Comparison of ENCODE assay signal across 8 cellular contexts in the genomic region with DNA sequence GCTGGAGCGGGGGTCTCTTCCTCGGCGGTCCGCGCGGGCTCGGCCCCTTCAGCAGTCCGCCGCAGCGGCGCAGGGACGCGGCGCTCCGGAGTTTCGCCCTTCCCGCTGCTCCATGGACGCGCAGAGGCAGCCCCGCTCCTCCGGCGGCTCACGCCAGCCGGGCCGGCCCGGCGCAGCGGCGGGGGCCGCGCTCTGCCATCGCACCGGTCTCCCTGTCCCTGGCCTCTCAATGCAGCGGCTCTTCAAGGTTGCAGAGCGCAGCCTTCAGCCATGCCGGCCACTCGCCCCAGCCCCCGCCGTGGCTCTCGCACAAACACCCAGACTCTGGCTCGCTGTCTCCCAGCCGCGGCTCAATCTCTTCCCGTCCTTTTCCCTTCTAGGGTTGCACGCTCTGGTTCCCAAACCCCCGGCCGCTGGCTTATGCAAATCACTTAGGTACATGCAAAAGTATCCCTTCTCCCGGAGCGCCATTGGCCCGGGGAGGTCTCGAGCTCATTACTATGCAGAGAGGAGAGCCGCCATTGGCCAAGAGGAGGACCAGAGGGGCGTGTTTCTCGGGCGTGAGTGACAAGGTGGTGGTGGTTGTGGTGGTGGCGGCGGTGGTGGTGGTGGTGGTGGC. TPM values are rescaled to one million over a fixed set of nuclear protein-coding genes. Genes with fewer than 3 reads are reported as not detected.
A peak's percentile ranks its signal among the peaks of the same experiment; 100 is the strongest.
DNase-seq lines count a peak whose midpoint lies in the region; ATAC-seq and TF ChIP-seq lines count a peak whose summit lies in the region.

A gene with protein sequence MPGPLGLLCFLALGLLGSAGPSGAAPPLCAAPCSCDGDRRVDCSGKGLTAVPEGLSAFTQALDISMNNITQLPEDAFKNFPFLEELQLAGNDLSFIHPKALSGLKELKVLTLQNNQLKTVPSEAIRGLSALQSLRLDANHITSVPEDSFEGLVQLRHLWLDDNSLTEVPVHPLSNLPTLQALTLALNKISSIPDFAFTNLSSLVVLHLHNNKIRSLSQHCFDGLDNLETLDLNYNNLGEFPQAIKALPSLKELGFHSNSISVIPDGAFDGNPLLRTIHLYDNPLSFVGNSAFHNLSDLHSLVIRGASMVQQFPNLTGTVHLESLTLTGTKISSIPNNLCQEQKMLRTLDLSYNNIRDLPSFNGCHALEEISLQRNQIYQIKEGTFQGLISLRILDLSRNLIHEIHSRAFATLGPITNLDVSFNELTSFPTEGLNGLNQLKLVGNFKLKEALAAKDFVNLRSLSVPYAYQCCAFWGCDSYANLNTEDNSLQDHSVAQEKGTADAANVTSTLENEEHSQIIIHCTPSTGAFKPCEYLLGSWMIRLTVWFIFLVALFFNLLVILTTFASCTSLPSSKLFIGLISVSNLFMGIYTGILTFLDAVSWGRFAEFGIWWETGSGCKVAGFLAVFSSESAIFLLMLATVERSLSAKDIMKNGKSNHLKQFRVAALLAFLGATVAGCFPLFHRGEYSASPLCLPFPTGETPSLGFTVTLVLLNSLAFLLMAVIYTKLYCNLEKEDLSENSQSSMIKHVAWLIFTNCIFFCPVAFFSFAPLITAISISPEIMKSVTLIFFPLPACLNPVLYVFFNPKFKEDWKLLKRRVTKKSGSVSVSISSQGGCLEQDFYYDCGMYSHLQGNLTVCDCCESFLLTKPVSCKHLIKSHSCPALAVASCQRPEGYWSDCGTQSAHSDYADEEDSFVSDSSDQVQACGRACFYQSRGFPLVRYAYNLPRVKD (minus strand): TSS at position 393 of the 619 bp plus-strand sequence. CDS start 488 bp downstream, outside the sequence.

- H3K27ac ChIP-seq in dorsolateral prefrontal cortex: peak within 1 kb of the TSS in 58 of 59 donors; percentile 9 to 93 (median 82)
- peak within 1 kb of the TSS; percentile 87 to 92 for H3K27ac ChIP-seq in liver (ENCODE audit: low read depth in 1 of 2, low read length in 2 of 2)

- no peak within 1 kb of the TSS for H3K27ac Mint-ChIP-seq in activated CD4-positive, alpha-beta memory T cell treated with anti-CD3 and anti-CD28 coated beads for 36 hours

- no peaks in the 10 kb centered on the region for H3K9me3 Mint-ChIP-seq in activated CD4-positive, alpha-beta memory T cell treated with anti-CD3 and anti-CD28 coated beads for 36 hours

- WGBS in liver: under 1% methylated on average over 57 of the region's 57 CpGs

- TF ChIP-seq CTCF in AG10803 (conservative IDR thresholded peaks at IDR 0.05; ENCODE audit: low read length): no peak
- peak in 1 of 56 donors; percentile 5 for TF ChIP-seq CTCF in dorsolateral prefrontal cortex (IDR thresholded peaks at IDR 0.05 in 54 of 56, conservative IDR thresholded peaks at IDR 0.05 in 2 of 56; ENCODE audit: low read depth in 1 of 56, partially characterized antibody in 56 of 56)
- no peak for TF ChIP-seq CTCF in liver (IDR thresholded peaks at IDR 0.05; ENCODE audit: low read depth, low read length, missing input control)

- H3K36me3 ChIP-seq in liver (ENCODE audit: control insufficient read depth in 4 of 4, insufficient read depth in 3 of 4, low read depth in 1 of 4, low read length in 3 of 4): no peaks in the 10 kb centered on the region

- peaks cover 16% of the 10 kb centered on the region for H3K4me1 Mint-ChIP-seq in activated CD4-positive, alpha-beta memory T cell treated with anti-CD3 and anti-CD28 coated beads for 36 hours (ENCODE audit: low read depth)

- POLR2A ChIA-PET in activated CD4-positive, alpha-beta memory T cell treated with anti-CD3 and anti-CD28 coated beads for 36 hours (lab: Charles Lee): interaction anchor here (0.6 kb wide), 1 partner anchor 35 kb away, joined by 3 read pairs; no protein-coding TSS in a partner anchor

- DNase-seq in AG10803 (ENCODE audit: low read depth) (peak; percentile 89), NCI-H748 (lab: John Stamatoyannopoulos, UW; ENCODE audit: unreplicated experiment) (peak; percentile 100), dorsolateral prefrontal cortex (peak; percentile 64 to 95 (median 93))
- DNase-seq in activated CD4-positive, alpha-beta memory T cell treated with anti-CD3 and anti-CD28 coated beads for 36 hours: peak; percentile 79
- DNase-seq in stimulated activated CD4-positive, alpha-beta T cell treated with anti-CD3 and anti-CD28 coated beads, Interleukin-2, amount 100 ng/mL, for 48 hours: peak; percentile 50 to 53

- intact Hi-C loops in activated CD4-positive, alpha-beta memory T cell treated with anti-CD3 and anti-CD28 coated beads for 36 hours (cut with micrococcal nuclease): loop anchor here (1.0 kb wide), 2 partner anchors 34 to 109 kb away; a partner anchor contains a TSS
- intact Hi-C loops in dorsolateral prefrontal cortex (cut with DNase I): loop anchor here (5.0 to 10.0 kb wide), 2 partner anchors 108 to 110 kb away; a partner anchor contains a TSS

- H3K36me3 Mint-ChIP-seq in activated CD4-positive, alpha-beta memory T cell treated with anti-CD3 and anti-CD28 coated beads for 36 hours: no peaks in the 10 kb centered on the region

- H3K4me3 ChIP-seq in AG10803 (ENCODE audit: low read length) (peak within 1 kb of the TSS; percentile 76), dorsolateral prefrontal cortex (peak within 1 kb of the TSS; percentile 62 to 94 (median 80)), liver (ENCODE audit: low read depth in 1 of 3, low read length in 3 of 3) (peak within 1 kb of the TSS; percentile 72 to 96 (median 81))

- no peaks in the 10 kb centered on the region for H3K9me3 ChIP-seq in liver (ENCODE audit: control insufficient read depth in 4 of 4, low read length in 3 of 4)

- H3K27me3 Mint-ChIP-seq in activated CD4-positive, alpha-beta memory T cell treated with anti-CD3 and anti-CD28 coated beads for 36 hours: peaks cover 20% of the 10 kb centered on the region

- peak within 1 kb of the TSS; percentile 86 for H3K4me3 Mint-ChIP-seq in activated CD4-positive, alpha-beta memory T cell treated with anti-CD3 and anti-CD28 coated beads for 36 hours

- H3K4me1 ChIP-seq in liver (ENCODE audit: control insufficient read depth in 4 of 4, insufficient read depth in 4 of 4, low read length in 3 of 4): peaks cover 2 to 40% (median 27%) of the 10 kb centered on the region in 4 donors

- no peaks in the 10 kb centered on the region for H3K27me3 ChIP-seq in dorsolateral prefrontal cortex
- H3K27me3 ChIP-seq in liver (ENCODE audit: control insufficient read depth in 4 of 4, insufficient read depth in 4 of 4, low read length in 3 of 4): no peaks in the 10 kb centered on the region

- ATAC-seq in GM19328 (IDR thresholded peaks at IDR 0.05; ENCODE audit: unreplicated experiment) (peak; percentile 70), HG03460 (IDR thresholded peaks at IDR 0.05; ENCODE audit: unreplicated experiment) (peak; percentile 66)

- peak within 1 kb of the TSS; percentile 57 to 83 for H3K9ac ChIP-seq in liver (ENCODE audit: low read depth in 1 of 2, low read length in 2 of 2)

- TF ChIP-seq RAD21 in liver (IDR thresholded peaks at IDR 0.05): peak; percentile 33 to 61

- CTCF ChIA-PET in activated CD4-positive, alpha-beta memory T cell treated with anti-CD3 and anti-CD28 coated beads for 36 hours (lab: Charles Lee): interaction anchor here (1.1 to 2.4 kb wide), 4 partner anchors 13 to 289 kb away, joined by 3 to 12 read pairs (median 6); no protein-coding TSS in a partner anchor

TF ChIP-seq in liver, 16 proteins besides CTCF, POLR2A, EP300 and RAD21 (continues in another document):
- TF ChIP-seq, protein P1, sequence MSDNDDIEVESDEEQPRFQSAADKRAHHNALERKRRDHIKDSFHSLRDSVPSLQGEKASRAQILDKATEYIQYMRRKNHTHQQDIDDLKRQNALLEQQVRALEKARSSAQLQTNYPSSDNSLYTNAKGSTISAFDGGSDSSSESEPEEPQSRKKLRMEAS (IDR thresholded peaks at IDR 0.05): peak; percentile 61
- TF ChIP-seq RXRA (IDR thresholded peaks at IDR 0.05) (peak; percentile 43 to 56), GABPA (IDR thresholded peaks at IDR 0.05 in 1 of 2, conservative IDR thresholded peaks at IDR 0.05 in 1 of 2) (no peak), EGR1 (IDR thresholded peaks at IDR 0.05; ENCODE audit: low read depth in 2 of 2) (no peak), HNF4A (conservative IDR thresholded peaks at IDR 0.05) (peak; percentile 4 to 33), SP1 (IDR thresholded peaks at IDR 0.05) (peak; percentile 59), HNF4G (IDR thresholded peaks at IDR 0.05) (no peak), NR2F2 (IDR thresholded peaks at IDR 0.05) (peak; percentile 15), TAF1 (conservative IDR thresholded peaks at IDR 0.05) (peak; percentile 94), YY1 (IDR thresholded peaks at IDR 0.05) (peak; percentile 97), JUND (IDR thresholded peaks at IDR 0.05) (no peak)
- TF ChIP-seq, protein P2, sequence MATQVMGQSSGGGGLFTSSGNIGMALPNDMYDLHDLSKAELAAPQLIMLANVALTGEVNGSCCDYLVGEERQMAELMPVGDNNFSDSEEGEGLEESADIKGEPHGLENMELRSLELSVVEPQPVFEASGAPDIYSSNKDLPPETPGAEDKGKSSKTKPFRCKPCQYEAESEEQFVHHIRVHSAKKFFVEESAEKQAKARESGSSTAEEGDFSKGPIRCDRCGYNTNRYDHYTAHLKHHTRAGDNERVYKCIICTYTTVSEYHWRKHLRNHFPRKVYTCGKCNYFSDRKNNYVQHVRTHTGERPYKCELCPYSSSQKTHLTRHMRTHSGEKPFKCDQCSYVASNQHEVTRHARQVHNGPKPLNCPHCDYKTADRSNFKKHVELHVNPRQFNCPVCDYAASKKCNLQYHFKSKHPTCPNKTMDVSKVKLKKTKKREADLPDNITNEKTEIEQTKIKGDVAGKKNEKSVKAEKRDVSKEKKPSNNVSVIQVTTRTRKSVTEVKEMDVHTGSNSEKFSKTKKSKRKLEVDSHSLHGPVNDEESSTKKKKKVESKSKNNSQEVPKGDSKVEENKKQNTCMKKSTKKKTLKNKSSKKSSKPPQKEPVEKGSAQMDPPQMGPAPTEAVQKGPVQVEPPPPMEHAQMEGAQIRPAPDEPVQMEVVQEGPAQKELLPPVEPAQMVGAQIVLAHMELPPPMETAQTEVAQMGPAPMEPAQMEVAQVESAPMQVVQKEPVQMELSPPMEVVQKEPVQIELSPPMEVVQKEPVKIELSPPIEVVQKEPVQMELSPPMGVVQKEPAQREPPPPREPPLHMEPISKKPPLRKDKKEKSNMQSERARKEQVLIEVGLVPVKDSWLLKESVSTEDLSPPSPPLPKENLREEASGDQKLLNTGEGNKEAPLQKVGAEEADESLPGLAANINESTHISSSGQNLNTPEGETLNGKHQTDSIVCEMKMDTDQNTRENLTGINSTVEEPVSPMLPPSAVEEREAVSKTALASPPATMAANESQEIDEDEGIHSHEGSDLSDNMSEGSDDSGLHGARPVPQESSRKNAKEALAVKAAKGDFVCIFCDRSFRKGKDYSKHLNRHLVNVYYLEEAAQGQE (IDR thresholded peaks at IDR 0.05): peak; percentile 95

RNA-seq across cellular contexts. Expression of the gene that starts here (rescaled TPM):
- under 1 TPM; 0.22 to 0.67 TPM for total RNA-seq in activated CD4-positive, alpha-beta memory T cell treated with anti-CD3 and anti-CD28 coated beads for 36 hours
- 10 to 100 TPM; 13.8 to 46.9 (median 27.6) TPM for total RNA-seq in dorsolateral prefrontal cortex
- total RNA-seq in liver: 10 to 100 TPM; 64.7 to 95.3 TPM
- polyA plus RNA-seq in liver: 10 to 100 TPM; 13.7 to 20.4 TPM

Comparison
In these comparisons a context has a peak if more than half of its experiments do, and no peak if none do; other contexts are left out.
1. Peak in every context shown above with its lines: DNase-seq, ATAC-seq, H3K4me3 ChIP-seq and H3K27ac ChIP-seq.
2. RNA of the gene that starts here (total RNA-seq): 64.7 to 95.3 TPM in liver and 13.8 to 46.9 TPM in dorsolateral prefrontal cortex; 0.22 to 0.67 TPM in activated CD4-positive, alpha-beta memory T cell treated with anti-CD3 and anti-CD28 coated beads for 36 hours; every median in the first group is over 4 times any median in the second.
3. Peak in DNase-seq in activated CD4-positive, alpha-beta memory T cell treated with anti-CD3 and anti-CD28 coated beads for 36 hours; RNA of the gene not detected or under 1 TPM.